ENCODE assay signal across 11 cellular contexts in genomic region chr6:83861077-83861476, GRCh38. TPM values are rescaled to one million over a fixed set of nuclear protein-coding genes. Genes with fewer than 3 reads are reported as not detected.
A peak's percentile ranks its signal among the peaks of the same experiment; 100 is the strongest.
DNase-seq lines count a peak whose midpoint lies in the region; ATAC-seq and TF ChIP-seq lines count a peak whose summit lies in the region.
"Had no signal": no experiment of that assay in that cellular context is flagged by ENCODE, and none has a peak within 500 bp of the region (broad histone marks: within the 10 kb centered on the region; RNA-seq: fewer than 3 reads in every experiment).

No MANE protein-coding gene starts in this region.

- H3K27me3 Mint-ChIP-seq in activated T-cell treated with anti-CD3 and anti-CD28 coated beads, Interleukin-2, amount 50 U/mL, for 24 hours: no peaks in the 10 kb centered on the region

- H3K9ac ChIP-seq in smooth muscle cell (ENCODE audit: low read depth): no peak overlapping the region

- no peak for DNase-seq in activated T-cell treated with anti-CD3 and anti-CD28 coated beads, Interleukin-2, amount 50 U/mL, for 24 hours
- DNase-seq in activated T-cell treated with anti-CD3 and anti-CD28 coated beads for 4 hours (no peak), NOMO-1 treated with dmso at 0.1 percent for 144 hours (lab: John Stamatoyannopoulos, UW; ENCODE audit: unreplicated experiment) (peak; percentile 10), dorsolateral prefrontal cortex (no peak), smooth muscle cell (lab: John Stamatoyannopoulos, UW; ENCODE audit: unreplicated experiment) (no peak), GM19238 (ENCODE audit: insufficient read length, low spot score) (no peak)
- no peak for DNase-seq in activated effector memory CD4-positive, alpha-beta T cell treated with Interleukin-2 at 50 U/mL for 16 hours
- DNase-seq: left ventricle myocardium superior, T-helper 9 cell had no signal

- no peak overlapping the region for H2AFZ ChIP-seq in smooth muscle cell (ENCODE audit: low read depth)

- H3K4me2 ChIP-seq in smooth muscle cell: peak overlapping the region; percentile 94

- H3K27ac ChIP-seq in dorsolateral prefrontal cortex: peak overlapping the region in 1 of 59 donors; percentile 7
- H3K27ac ChIP-seq in smooth muscle cell (ENCODE audit: low read depth): no peak overlapping the region

- peak overlapping the region in 30 of 59 donors; percentile 0 to 98 (median 88) for H3K4me3 ChIP-seq in dorsolateral prefrontal cortex
- no peak overlapping the region for H3K4me3 ChIP-seq in smooth muscle cell

- no peak for ATAC-seq in GM18519 (IDR thresholded peaks at IDR 0.05; ENCODE audit: low FRiP score, unreplicated experiment)
- ATAC-seq: left ventricle myocardium superior, sciatic nerve had no signal

- H3K27me3 ChIP-seq in dorsolateral prefrontal cortex: no peaks in the 10 kb centered on the region
- peaks cover 17% of the 10 kb centered on the region for H3K27me3 ChIP-seq in smooth muscle cell (ENCODE audit: low read depth)

- peak overlapping the region; percentile 92 for H3K27ac Mint-ChIP-seq in activated T-cell treated with anti-CD3 and anti-CD28 coated beads, Interleukin-2, amount 50 U/mL, for 24 hours

- intact Hi-C loops in dorsolateral prefrontal cortex (cut with DNase I): no loop called here

- peak overlapping the region; percentile 94 for H3K4me3 Mint-ChIP-seq in activated T-cell treated with anti-CD3 and anti-CD28 coated beads, Interleukin-2, amount 50 U/mL, for 24 hours

- no peaks in the 10 kb centered on the region for H3K9me3 ChIP-seq in smooth muscle cell (replicated peaks; ENCODE audit: low read depth)

- no peaks in the 10 kb centered on the region for H3F3A ChIP-seq in smooth muscle cell (ENCODE audit: low read depth)

- 85% methylated on average over 3 of the region's 3 CpGs for WGBS in smooth muscle cell (ENCODE audit: low lambda C conversion rate)

- peaks cover 31% of the 10 kb centered on the region for H4K20me1 ChIP-seq in smooth muscle cell (ENCODE audit: low read depth)

- TF ChIP-seq CTCF in dorsolateral prefrontal cortex (IDR thresholded peaks at IDR 0.05 in 54 of 56, conservative IDR thresholded peaks at IDR 0.05 in 2 of 56; ENCODE audit: low read depth in 1 of 56, partially characterized antibody in 56 of 56) (no peak), smooth muscle cell (IDR thresholded peaks at IDR 0.05; ENCODE audit: borderline replicate concordance, insufficient read depth, poor library complexity, severe bottlenecking) (no peak)

- peaks cover 32% of the 10 kb centered on the region for H3K4me1 Mint-ChIP-seq in activated T-cell treated with anti-CD3 and anti-CD28 coated beads, Interleukin-2, amount 50 U/mL, for 24 hours (ENCODE audit: low read depth)

- peaks cover 12% of the 10 kb centered on the region for H3K36me3 ChIP-seq in smooth muscle cell (ENCODE audit: low read depth)

- peaks cover 28% of the 10 kb centered on the region for H3K79me2 ChIP-seq in smooth muscle cell (ENCODE audit: low read depth)

- H3K36me3 Mint-ChIP-seq in activated T-cell treated with anti-CD3 and anti-CD28 coated beads, Interleukin-2, amount 50 U/mL, for 24 hours (ENCODE audit: low read depth): peaks cover 29% of the 10 kb centered on the region

- H3K9me3 Mint-ChIP-seq in activated T-cell treated with anti-CD3 and anti-CD28 coated beads, Interleukin-2, amount 50 U/mL, for 24 hours: no peaks in the 10 kb centered on the region

- H3K4me1 ChIP-seq in smooth muscle cell (ENCODE audit: low read depth): peaks cover 8% of the 10 kb centered on the region

RNA-seq across cellular contexts. Expression of gene CYB5R4, which starts 1.6 kb away (rescaled TPM):
- 10 to 100 TPM in 119 of 120 experiments, 1 to 10 TPM in 1; 8.4 to 26.5 (median 18.4) TPM for total RNA-seq in dorsolateral prefrontal cortex
- total RNA-seq in smooth muscle cell: 5.8 and 17.2 TPM in 2 replicates
- polyA plus RNA-seq in smooth muscle cell: 9.5 and 18.5 TPM in 2 replicates

RNA-seq across cellular contexts. Expression of gene RIPPLY2, which starts 7.9 kb away (rescaled TPM):
- total RNA-seq in dorsolateral prefrontal cortex (10 to 100 TPM in 115 of 120 experiments, 1 to 10 TPM in 5; 6.4 to 27.6 (median 16.4) TPM), smooth muscle cell (not detected in 2 replicates)
- polyA plus RNA-seq in smooth muscle cell: not detected in 2 replicates
- total RNA-seq: left ventricle myocardium superior had no signal
